ENCODE assay signal across 8 cellular contexts in genomic region chr7:17298840-17299476, GRCh38. TPM values are rescaled to one million over a fixed set of nuclear protein-coding genes. Genes with fewer than 3 reads are reported as not detected.
DNase-seq lines count a peak whose midpoint lies in the region; ATAC-seq lines count a peak whose summit lies in the region.

No MANE protein-coding gene starts in this region.

- no peaks in the 10 kb centered on the region for H3K9me3 ChIP-seq in skeletal muscle tissue (ENCODE audit: control insufficient read depth in 3 of 3, low read length in 3 of 3)

- H3K9ac ChIP-seq in skeletal muscle tissue (ENCODE audit: low read depth in 1 of 3, low read length in 3 of 3) = peak overlapping the region; percentile 78 to 79 (median 78)

- peaks cover 0 to 11% (median 8%) of the 10 kb centered on the region in 3 donors for H3K27me3 ChIP-seq in skeletal muscle tissue (ENCODE audit: control insufficient read depth in 3 of 3, insufficient read depth in 3 of 3, low read length in 3 of 3)

- H3K4me3 ChIP-seq in iPS-11a (ENCODE audit: low read depth, low read length) (peak overlapping the region; percentile 78), skeletal muscle tissue (ENCODE audit: low read length in 3 of 3) (peak overlapping the region; percentile 72 to 81 (median 73))

- no peaks in the 10 kb centered on the region for H3K36me3 ChIP-seq in skeletal muscle tissue (ENCODE audit: control insufficient read depth in 3 of 3, insufficient read depth in 3 of 3, low read length in 3 of 3)

- peak overlapping the region; percentile 88 for H3K27ac ChIP-seq in angular gyrus (ENCODE audit: low read depth, low read length)
- peak overlapping the region; percentile 81 for H3K27ac ChIP-seq in skeletal muscle tissue (ENCODE audit: low read depth, low read length)

- H3K4me1 ChIP-seq in skeletal muscle tissue (ENCODE audit: control insufficient read depth in 3 of 3, insufficient read depth in 3 of 3, low read length in 3 of 3) = peaks cover 2 to 14% (median 3%) of the 10 kb centered on the region in 3 donors

- ATAC-seq in GM18909 (IDR thresholded peaks at IDR 0.05; ENCODE audit: poor library complexity, unreplicated experiment) (peak; percentile 37), HG03175 (IDR thresholded peaks at IDR 0.05; ENCODE audit: unreplicated experiment) (peak; percentile 33)

- peak; percentile 58 for DNase-seq in ACHN
- DNase-seq in T follicular helper cell (ENCODE audit: low read depth) = peak; percentile 42
- DNase-seq in NCI-H128 (lab: John Stamatoyannopoulos, UW; ENCODE audit: unreplicated experiment) = no peak

- in situ Hi-C loops in ACHN (cut with HindIII; ENCODE audit: low pct_ligation_motif_present, low pct_unique_long_range_greater_than_20kb, low sequenced_read_pairs) = no loop called here

RNA-seq across cellular contexts. Expression of gene AHR, which starts 0.5 kb away (rescaled TPM):
- total RNA-seq in skeletal muscle tissue = 25.1 TPM
